ENCODE assay signal across 11 cellular contexts in the genomic region with DNA sequence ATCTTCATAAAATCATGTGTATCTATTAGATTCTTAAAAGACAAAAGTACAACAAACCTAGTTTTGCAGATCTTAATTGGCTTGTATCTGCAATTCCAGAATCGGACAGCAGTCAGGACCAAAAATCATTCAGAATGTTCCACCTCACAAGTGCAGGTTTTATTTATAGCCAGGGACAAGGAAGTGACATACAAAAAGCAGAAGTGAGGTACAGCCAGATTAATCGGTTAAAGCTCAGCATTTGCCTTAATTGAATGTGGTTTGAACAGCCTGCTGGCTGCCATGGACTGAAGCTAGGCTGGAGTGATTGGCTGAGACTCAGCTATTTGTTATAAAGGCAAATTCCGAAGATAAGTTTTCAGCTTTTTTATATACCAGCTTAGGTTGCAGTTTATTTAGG.
A peak's percentile ranks its signal among the peaks of the same experiment; 100 is the strongest.
DNase-seq lines count a peak whose midpoint lies in the region; ATAC-seq and TF ChIP-seq lines count a peak whose summit lies in the region.
"Had no signal": no experiment of that assay in that cellular context is flagged by ENCODE, and none has a peak within 500 bp of the region (broad histone marks: within the 10 kb centered on the region; RNA-seq: fewer than 3 reads in every experiment).

No MANE protein-coding gene starts in this region.

- TF ChIP-seq EP300 in upper lobe of left lung (IDR thresholded peaks at IDR 0.05), result no peak

- H3K27ac ChIP-seq in tibial artery (no peak overlapping the region), upper lobe of left lung (no peak overlapping the region)
- H3K27ac ChIP-seq: skin epidermis, thoracic aorta had no signal

- DNase-seq in SIG-M5 (lab: John Stamatoyannopoulos, UW) (peak; percentile 19), tibial artery (no peak), upper lobe of left lung (no peak), mesenteric fat pad (ENCODE audit: low spot score) (no peak)
- DNase-seq in stimulated activated CD8-positive, alpha-beta memory T cell treated with anti-CD3 and anti-CD28 coated beads, Interleukin-4, amount 100 ng/mL, for 48 hours, result no peak
- DNase-seq: NCI-H146 had no signal

- intact Hi-C loops in tibial artery (cut with DNase I; ENCODE audit: low total_unique reads), result no loop called here

- no peak for TF ChIP-seq POLR2A in upper lobe of left lung (IDR thresholded peaks at IDR 0.05)

- no peaks in the 10 kb centered on the region for H3K36me3 ChIP-seq in tibial artery
- H3K36me3 ChIP-seq in upper lobe of left lung, result no peaks in the 10 kb centered on the region
- H3K36me3 ChIP-seq: thoracic aorta had no signal

- H3K27me3 ChIP-seq in tibial artery, result no peaks in the 10 kb centered on the region
- H3K27me3 ChIP-seq in upper lobe of left lung, result no peaks in the 10 kb centered on the region

- peak; percentile 88 for ATAC-seq in GM18498 (IDR thresholded peaks at IDR 0.05; ENCODE audit: unreplicated experiment)
- ATAC-seq in GM21390 (IDR thresholded peaks at IDR 0.05; ENCODE audit: unreplicated experiment), result peak; percentile 72
- ATAC-seq in HG03159 (IDR thresholded peaks at IDR 0.05; ENCODE audit: unreplicated experiment), result peak; percentile 98
- ATAC-seq in upper lobe of left lung (ENCODE audit: low FRiP score in 2 of 2), result no peak

- 45 to 46% methylated on average over 3 of the region's 3 CpGs for WGBS in upper lobe of left lung, 2 donors

- H3K9me3 ChIP-seq in tibial artery, result no peaks in the 10 kb centered on the region
- H3K9me3 ChIP-seq in upper lobe of left lung, result no peaks in the 10 kb centered on the region
- H3K9me3 ChIP-seq: thoracic aorta had no signal

- TF ChIP-seq CTCF in tibial artery (IDR thresholded peaks at IDR 0.05) (no peak), upper lobe of left lung (IDR thresholded peaks at IDR 0.05) (no peak)

- no peak overlapping the region for H3K4me3 ChIP-seq in tibial artery
- H3K4me3 ChIP-seq in upper lobe of left lung, result no peak overlapping the region
- H3K4me3 ChIP-seq: skin epidermis, thoracic aorta had no signal

- H3K4me1 ChIP-seq in tibial artery (no peaks in the 10 kb centered on the region), upper lobe of left lung (no peaks in the 10 kb centered on the region)

Comparison
In these comparisons a context has a peak if more than half of its experiments do, and no peak if none do; other contexts are left out.
1. ATAC-seq: peak in GM18498 (single experiment), GM21390 (single experiment) and HG03159 (single experiment); none in upper lobe of left lung (0 of 2).